8 cellular contexts compared by ENCODE assay signal in the genomic region with DNA sequence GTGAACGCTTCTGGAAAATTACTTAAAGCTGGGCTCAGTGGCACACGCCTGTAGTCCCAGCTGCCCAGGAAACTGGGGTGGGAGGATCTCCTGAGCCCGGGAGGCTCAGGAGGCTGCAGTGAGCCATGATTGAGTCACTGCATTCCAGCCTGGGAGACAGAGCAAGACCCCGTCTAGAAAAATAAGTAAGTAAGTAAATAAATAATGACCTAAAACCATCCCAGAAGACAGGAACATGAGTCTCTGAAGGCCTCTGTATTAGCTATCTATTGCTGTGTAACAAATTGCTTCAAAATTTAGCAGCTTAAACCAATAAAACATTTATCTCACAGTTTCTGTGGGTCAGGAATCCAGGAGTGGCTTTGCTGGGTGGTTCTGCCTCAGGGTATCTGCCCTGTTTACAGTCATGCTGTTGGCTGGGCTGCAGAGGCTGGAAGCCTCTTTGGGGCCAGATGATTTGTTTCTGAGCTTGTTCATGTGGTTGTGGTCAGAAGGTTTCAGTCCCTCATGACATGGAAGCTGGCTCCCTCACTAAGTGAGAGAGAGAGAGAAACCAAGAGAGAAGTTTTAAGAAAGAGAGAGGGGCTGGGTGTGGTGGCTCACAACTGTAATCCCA. TPM values are rescaled to one million over a fixed set of nuclear protein-coding genes. Genes with fewer than 3 reads are reported as not detected.
A peak's percentile ranks its signal among the peaks of the same experiment; 100 is the strongest.
DNase-seq lines count a peak whose midpoint lies in the region; ATAC-seq and TF ChIP-seq lines count a peak whose summit lies in the region.

No MANE protein-coding gene starts in this region.

- DNase-seq in GM12865 (ENCODE audit: low read depth) = peak; percentile 96
- DNase-seq in M059J (ENCODE audit: low read depth) = peak; percentile 98
- peak; percentile 47 for DNase-seq in activated naive CD8-positive, alpha-beta T cell treated with anti-CD3 and anti-CD28 coated beads, Interleukin-2, amount 10 ng/mL, durations not matched to agents 7 days and 5 days
- no peak for DNase-seq in progenitor cell of endocrine pancreas (ENCODE audit: low spot score, unreplicated experiment)
- no peak for DNase-seq in COR-L47 (lab: John Stamatoyannopoulos, UW)
- no peak for DNase-seq in T-helper 9 cell
- no peak for DNase-seq in Right ventricle myocardium inferior (ENCODE audit: missing footprints)

- H3K4me3 ChIP-seq in GM12865 (ENCODE audit: low read depth, low read length) = peak overlapping the region; percentile 52

- H3K27me3 Mint-ChIP-seq in activated naive CD8-positive, alpha-beta T cell treated with anti-CD3 and anti-CD28 coated beads, Interleukin-2, amount 10 ng/mL, durations not matched to agents 7 days and 5 days = no peaks in the 10 kb centered on the region
- no peaks in the 10 kb centered on the region for H3K27me3 Mint-ChIP-seq in progenitor cell of endocrine pancreas

- peak; percentile 79 for ATAC-seq in GM21737 (IDR thresholded peaks at IDR 0.05; ENCODE audit: unreplicated experiment)
- peak; percentile 96 for ATAC-seq in activated naive CD8-positive, alpha-beta T cell treated with anti-CD3 and anti-CD28 coated beads, Interleukin-2, amount 10 ng/mL, durations not matched to agents 7 days and 5 days (ENCODE audit: low read depth)
- no peak for ATAC-seq in Right ventricle myocardium inferior

- H3K9me3 Mint-ChIP-seq in activated naive CD8-positive, alpha-beta T cell treated with anti-CD3 and anti-CD28 coated beads, Interleukin-2, amount 10 ng/mL, durations not matched to agents 7 days and 5 days = no peaks in the 10 kb centered on the region
- H3K9me3 Mint-ChIP-seq in progenitor cell of endocrine pancreas (ENCODE audit: low read depth) = no peaks in the 10 kb centered on the region

- POLR2A ChIA-PET in activated naive CD8-positive, alpha-beta T cell treated with anti-CD3 and anti-CD28 coated beads, Interleukin-2, amount 10 ng/mL, durations not matched to agents 7 days and 5 days (lab: Charles Lee) = interaction anchor here (0.8 to 1.8 kb wide), 10 partner anchors 10 to 147 kb away, joined by 3 to 12 read pairs (median 4); a partner anchor contains a TSS

- H3K4me3 Mint-ChIP-seq in activated naive CD8-positive, alpha-beta T cell treated with anti-CD3 and anti-CD28 coated beads, Interleukin-2, amount 10 ng/mL, durations not matched to agents 7 days and 5 days = peak overlapping the region; percentile 66
- peak overlapping the region; percentile 32 for H3K4me3 Mint-ChIP-seq in progenitor cell of endocrine pancreas (ENCODE audit: low read depth)

- peak overlapping the region; percentile 89 for H3K27ac Mint-ChIP-seq in activated naive CD8-positive, alpha-beta T cell treated with anti-CD3 and anti-CD28 coated beads, Interleukin-2, amount 10 ng/mL, durations not matched to agents 7 days and 5 days
- no peak overlapping the region for H3K27ac Mint-ChIP-seq in progenitor cell of endocrine pancreas

- intact Hi-C loops in Right ventricle myocardium inferior (cut with DNase I) = no loop called here

- TF ChIP-seq CTCF in GM12865 (IDR thresholded peaks at IDR 0.05; ENCODE audit: insufficient read depth, low read depth, low read length, missing control alignments) (no peak), progenitor cell of endocrine pancreas (IDR thresholded peaks at IDR 0.05; ENCODE audit: unreplicated experiment) (no peak)

- H3K36me3 Mint-ChIP-seq in activated naive CD8-positive, alpha-beta T cell treated with anti-CD3 and anti-CD28 coated beads, Interleukin-2, amount 10 ng/mL, durations not matched to agents 7 days and 5 days = peaks cover 1% of the 10 kb centered on the region
- no peaks in the 10 kb centered on the region for H3K36me3 Mint-ChIP-seq in progenitor cell of endocrine pancreas (ENCODE audit: insufficient read depth)

- H3K4me1 Mint-ChIP-seq in activated naive CD8-positive, alpha-beta T cell treated with anti-CD3 and anti-CD28 coated beads, Interleukin-2, amount 10 ng/mL, durations not matched to agents 7 days and 5 days = peaks cover 30% of the 10 kb centered on the region
- peaks cover 20% of the 10 kb centered on the region for H3K4me1 Mint-ChIP-seq in progenitor cell of endocrine pancreas (ENCODE audit: low read depth)

RNA-seq across cellular contexts. Expression of a gene that starts 48.4 kb away (rescaled TPM):
- total RNA-seq in M059J (2014; rRNA removed; shearing (Covaris generic)) = 23.4 and 35.6 TPM in 2 replicates
- 10 to 100 TPM; 71.3 to 74.2 TPM for total RNA-seq in activated naive CD8-positive, alpha-beta T cell treated with anti-CD3 and anti-CD28 coated beads, Interleukin-2, amount 10 ng/mL, durations not matched to agents 7 days and 5 days
- total RNA-seq in progenitor cell of endocrine pancreas (37.7 and 42.8 TPM in 2 replicates), Right ventricle myocardium inferior (21.6 TPM)

Comparison
In these comparisons a context has a peak if more than half of its experiments do, and no peak if none do; other contexts are left out.
1. DNase-seq: peak in GM12865 (single experiment), M059J (single experiment) and activated naive CD8-positive, alpha-beta T cell treated with anti-CD3 and anti-CD28 coated beads, Interleukin-2, amount 10 ng/mL, durations not matched to agents 7 days and 5 days (single experiment); none in progenitor cell of endocrine pancreas (single experiment), COR-L47 (single experiment), T-helper 9 cell (single experiment) and Right ventricle myocardium inferior (single experiment).